8 cellular contexts compared by ENCODE assay signal in genomic region chr14:94180655-94181271, GRCh38. TPM values are rescaled to one million over a fixed set of nuclear protein-coding genes. Genes with fewer than 3 reads are reported as not detected.
DNase-seq lines count a peak whose midpoint lies in the region; ATAC-seq and TF ChIP-seq lines count a peak whose summit lies in the region.

No MANE protein-coding gene starts in this region.

- ATAC-seq in GM18508 (IDR thresholded peaks at IDR 0.05; ENCODE audit: insufficient read depth, unreplicated experiment) (peak; percentile 61), HG03469 (IDR thresholded peaks at IDR 0.05; ENCODE audit: unreplicated experiment) (peak; percentile 46), left colon (peak; percentile 62), upper lobe of right lung (peak; percentile 88)

- CTCF ChIA-PET in CD8-positive, alpha-beta memory T cell (lab: Charles Lee), result interaction anchor here (0.7 to 3.9 kb wide), 19 partner anchors 9 to 244 kb away, joined by 3 to 40 read pairs (median 5); partner anchors contain the start of genes DDX24, IFI27L1 and IFI27L2

- no peaks in the 10 kb centered on the region for H3K36me3 ChIP-seq in CD8-positive, alpha-beta memory T cell (ENCODE audit: insufficient read depth, low read length)
- H3K36me3 ChIP-seq in OCI-LY3 (replicated peaks; ENCODE audit: low read depth, low read length) (no peaks in the 10 kb centered on the region), upper lobe of right lung (no peaks in the 10 kb centered on the region)

- no peaks in the 10 kb centered on the region for H4K20me1 ChIP-seq in OCI-LY3 (ENCODE audit: insufficient read depth, low read length)

- H3K27me3 Mint-ChIP-seq in CD8-positive, alpha-beta memory T cell, result peaks cover 13 to 37% of the 10 kb centered on the region in 2 donors

- H3K79me2 ChIP-seq in OCI-LY3 (ENCODE audit: low read length), result no peaks in the 10 kb centered on the region

- H3K9me3 Mint-ChIP-seq in CD8-positive, alpha-beta memory T cell, result no peaks in the 10 kb centered on the region

- no peaks in the 10 kb centered on the region for H3K9me3 ChIP-seq in CD8-positive, alpha-beta memory T cell (ENCODE audit: low read length)
- no peaks in the 10 kb centered on the region for H3K9me3 ChIP-seq in OCI-LY3 (ENCODE audit: insufficient read depth, low read length)
- no peaks in the 10 kb centered on the region for H3K9me3 ChIP-seq in upper lobe of right lung

- H3K4me2 ChIP-seq in OCI-LY3 (ENCODE audit: low read length), result peak overlapping the region; percentile 84

- H3K36me3 Mint-ChIP-seq in CD8-positive, alpha-beta memory T cell, result no peaks in the 10 kb centered on the region

- peak overlapping the region; percentile 97 for H2AFZ ChIP-seq in OCI-LY3 (ENCODE audit: low read depth, low read length)

- no peaks in the 10 kb centered on the region for H3K4me1 ChIP-seq in CD8-positive, alpha-beta memory T cell (ENCODE audit: insufficient read depth, low read length)
- peaks cover 6% of the 10 kb centered on the region; the same call in 1 of the 2 replicates for H3K4me1 ChIP-seq in OCI-LY3 (ENCODE audit: low read length)
- H3K4me1 ChIP-seq in upper lobe of right lung, result no peaks in the 10 kb centered on the region

- H3K4me1 Mint-ChIP-seq in CD8-positive, alpha-beta memory T cell, result peaks cover 9 to 22% (median 18%) of the 10 kb centered on the region in 3 donors

- H3K27ac Mint-ChIP-seq in CD8-positive, alpha-beta memory T cell, result peak overlapping the region; percentile 15 to 87 (median 45)

- H3K4me3 Mint-ChIP-seq in CD8-positive, alpha-beta memory T cell, result peak overlapping the region; percentile 30 to 68 (median 40)

- intact Hi-C loops in left colon (cut with DNase I, micrococcal nuclease), result no loop called here
- intact Hi-C loops in upper lobe of right lung (cut with DNase I), result no loop called here

- POLR2A ChIA-PET in CD8-positive, alpha-beta memory T cell (lab: Charles Lee), result interaction anchor here (0.6 to 1.4 kb wide), 4 partner anchors 10 to 1417 kb away, joined by 3 to 7 read pairs (median 4); no protein-coding TSS in a partner anchor

- no peaks in the 10 kb centered on the region for H3K27me3 ChIP-seq in CD8-positive, alpha-beta memory T cell (ENCODE audit: insufficient read depth, low read length, poor library complexity, severe bottlenecking)
- H3K27me3 ChIP-seq in OCI-LY3 (ENCODE audit: low read depth, low read length), result peaks cover 15% of the 10 kb centered on the region
- H3K27me3 ChIP-seq in upper lobe of right lung, result peaks cover 53% of the 10 kb centered on the region

- no peak overlapping the region for H3K4me3 ChIP-seq in CD8-positive, alpha-beta memory T cell (ENCODE audit: low read length)
- peak overlapping the region; percentile 71 for H3K4me3 ChIP-seq in OCI-LY3 (ENCODE audit: low read length)
- H3K4me3 ChIP-seq in upper lobe of right lung, result peak overlapping the region; percentile 38

- TF ChIP-seq CTCF in OCI-LY3 (IDR thresholded peaks at IDR 0.05; ENCODE audit: low read depth, low read length), result peak; percentile 78
- peak; percentile 59 for TF ChIP-seq CTCF in upper lobe of right lung (IDR thresholded peaks at IDR 0.05)

- DNase-seq in CD8-positive, alpha-beta memory T cell, result peak in 2 of 5 donors; percentile 62 to 63
- DNase-seq in caudate nucleus (lab: John Stamatoyannopoulos, UW) (peak in 2 of 61 donors; percentile 10 to 50), left colon (no peak), upper lobe of right lung (no peak)
- no peak for DNase-seq in stimulated activated naive CD4-positive, alpha-beta T cell treated with Interleukin-2 at 50 U/mL for 16 hours (lab: John Stamatoyannopoulos, UW)

- peak overlapping the region; percentile 40 for H3K9ac ChIP-seq in OCI-LY3 (ENCODE audit: low read length)

- peak overlapping the region; percentile 40 for H3K27ac ChIP-seq in CD8-positive, alpha-beta memory T cell (ENCODE audit: low read depth, low read length)
- no peak overlapping the region for H3K27ac ChIP-seq in OCI-LY3 (ENCODE audit: low read length)
- H3K27ac ChIP-seq in caudate nucleus (ENCODE audit: low read depth, low read length), result peak overlapping the region; percentile 4
- no peak overlapping the region for H3K27ac ChIP-seq in upper lobe of right lung

RNA-seq across cellular contexts. Expression of gene PPP4R4, which starts 6.6 kb away (rescaled TPM):
- 1 to 10 TPM; 1.2 to 1.8 TPM for total RNA-seq in CD8-positive, alpha-beta memory T cell
- 0.17 TPM for polyA plus RNA-seq in CD8-positive, alpha-beta memory T cell
- under 1 TPM in 1 of 2 donors, not detected in 1; 0.28 TPM for total RNA-seq in left colon
- 2.2 TPM for total RNA-seq in upper lobe of right lung

RNA-seq across cellular contexts. Expression of gene IFI27L2, which starts 51.4 kb away (rescaled TPM):
- 10 to 100 TPM; 55.9 to 58.5 TPM for total RNA-seq in CD8-positive, alpha-beta memory T cell
- 95.5 TPM for polyA plus RNA-seq in CD8-positive, alpha-beta memory T cell
- total RNA-seq in left colon (10 to 100 TPM; 32.3 to 39.3 TPM), upper lobe of right lung (32.4 TPM)

Comparison
In these comparisons a context has a peak if more than half of its experiments do, and no peak if none do; other contexts are left out.
1. H3K27ac ChIP-seq: peak in CD8-positive, alpha-beta memory T cell (single experiment) and caudate nucleus (single experiment); none in OCI-LY3 (single experiment) and upper lobe of right lung (single experiment).
2. Peak in every context shown above with its lines, with median percentiles within 50 percentile points of each other: ATAC-seq.